Comparison of ENCODE assay signal across 32 cellular contexts in the genomic region with DNA sequence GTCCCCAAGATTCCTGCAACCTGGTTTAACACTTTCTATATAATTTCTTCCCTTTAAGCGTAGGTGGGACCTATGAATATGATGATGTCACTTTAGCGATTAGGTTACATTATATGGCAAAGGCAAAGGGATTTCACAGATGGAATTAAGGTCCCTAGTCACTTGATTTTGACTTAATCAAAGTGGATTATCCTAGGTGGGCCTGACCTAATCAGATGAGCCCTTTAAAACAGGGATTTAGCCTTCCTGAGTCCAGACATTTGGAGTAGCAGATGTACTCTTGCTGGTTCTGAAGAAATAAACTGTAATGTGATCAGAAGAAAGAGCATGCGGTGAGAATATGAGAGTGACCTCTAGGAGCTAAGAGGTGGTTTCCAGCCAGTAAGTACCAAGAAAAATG.
"Had no signal": no experiment of that assay in that cellular context is flagged by ENCODE, and none has a peak within 500 bp of the region (broad histone marks: within the 10 kb centered on the region; RNA-seq: fewer than 3 reads in every experiment).

No MANE protein-coding gene starts in this region.

- DNase-seq: activated CD4-positive, alpha-beta memory T cell treated with anti-CD3 and anti-CD28 coated beads for 36 hours; activated CD4-positive, alpha-beta T cell treated with anti-CD3 and anti-CD28 coated beads for 36 hours; activated CD4-positive, alpha-beta T cell treated with anti-CD3 and anti-CD28 coated beads, Interleukin-2, amount 10 ng/mL, durations not matched to agents 24 days and 14 days; activated CD4-positive, CD25-positive, alpha-beta regulatory T cell; activated CD4-positive, CD25-positive, alpha-beta regulatory T cell treated with anti-CD3 and anti-CD28 coated beads, Interleukin-2, amount 50 U/mL, for 72 hours; activated CD8-positive, alpha-beta memory T cell treated with anti-CD3 and anti-CD28 coated beads, Interleukin-2, amount 10 ng/mL, durations not matched to agents 7 days and 5 days; activated CD8-positive, alpha-beta memory T cell treated with anti-CD3 and anti-CD28 coated beads, Interleukin-2, amount 50 U/mL, for 4 hours; activated CD8-positive, alpha-beta T cell treated with anti-CD3 and anti-CD28 coated beads, Interleukin-2, amount 10 ng/mL, durations not matched to agents 7 days and 5 days; activated effector memory CD4-positive, alpha-beta T cell treated with anti-CD3 and anti-CD28 coated beads, Interleukin-2, amount 50 U/mL, for 16 hours; activated naive CD4-positive, alpha-beta T cell treated with anti-CD3 and anti-CD28 coated beads for 36 hours; activated naive CD8-positive, alpha-beta T cell treated with anti-CD3 and anti-CD28 coated beads for 36 hours; activated naive CD8-positive, alpha-beta T cell treated with anti-CD3 and anti-CD28 coated beads, Interleukin-2, amount 50 U/mL, for 24 hours; activated T-cell treated with anti-CD3 and anti-CD28 coated beads, Interleukin-2, amount 50 U/mL, for 1 hour; activated T-cell treated with anti-CD3 and anti-CD28 coated beads, Interleukin-2, amount 50 U/mL, for 48 hours; adrenal gland; amygdala; aorta; body of pancreas; caudate nucleus; cortex of kidney; dermis blood vessel endothelial cell; effector CD4-positive, alpha-beta T cell; effector memory CD8-positive, alpha-beta T cell; erythroblast; foreskin keratinocyte; gastrocnemius medialis; glutamatergic neuron; heart left ventricle; T-helper 17 cell; T1000 had no signal

- H3K36me3 ChIP-seq: adrenal gland, esophagus muscularis mucosa, gastrocnemius medialis, heart left ventricle had no signal

- H3K4me1 ChIP-seq: adrenal gland, body of pancreas, foreskin keratinocyte, gastrocnemius medialis had no signal

- H3K9me3 ChIP-seq: adrenal gland, body of pancreas, esophagus muscularis mucosa, gastrocnemius medialis, heart left ventricle had no signal

- H3K27ac ChIP-seq: adrenal gland, body of pancreas, esophagus muscularis mucosa, foreskin keratinocyte, gastrocnemius medialis, heart left ventricle had no signal

- H3K27me3 ChIP-seq: adrenal gland, body of pancreas, esophagus muscularis mucosa, gastrocnemius medialis, heart left ventricle had no signal

- FAIRE-seq: colon had no signal

- H3K4me3 ChIP-seq: adrenal gland, body of pancreas, esophagus muscularis mucosa, gastrocnemius medialis, heart left ventricle had no signal

- ATAC-seq: activated CD4-positive, alpha-beta T cell treated with anti-CD3 and anti-CD28 coated beads for 36 hours; activated CD8-positive, alpha-beta memory T cell treated with anti-CD3 and anti-CD28 coated beads, Interleukin-2, amount 10 ng/mL, durations not matched to agents 7 days and 5 days; activated CD8-positive, alpha-beta T cell treated with anti-CD3 and anti-CD28 coated beads, Interleukin-2, amount 10 ng/mL, durations not matched to agents 7 days and 5 days; activated naive CD8-positive, alpha-beta T cell treated with anti-CD3 and anti-CD28 coated beads, Interleukin-2, amount 50 U/mL, for 24 hours; body of pancreas; effector memory CD8-positive, alpha-beta T cell; foreskin keratinocyte; gastrocnemius medialis; heart left ventricle; T-helper 17 cell had no signal
